Comparison of ENCODE assay signal across 8 cellular contexts in the genomic region with DNA sequence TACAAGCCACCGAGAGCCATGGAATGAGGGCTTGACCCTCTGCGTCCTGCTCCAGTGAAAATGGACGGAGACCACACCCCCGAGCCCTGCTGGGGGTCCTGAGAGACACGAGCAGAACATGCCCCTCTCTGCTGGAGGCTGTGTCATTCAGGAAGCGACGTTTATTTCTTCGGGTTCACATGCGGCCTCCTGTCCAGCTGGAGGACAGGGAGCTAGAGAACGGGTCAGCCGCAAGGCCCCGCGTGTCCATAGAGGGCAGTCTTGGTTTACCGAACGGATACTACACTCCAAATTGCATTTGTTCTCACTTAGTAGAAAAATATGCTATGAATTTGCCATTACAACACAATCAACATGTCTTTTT. TPM values are rescaled to one million over a fixed set of nuclear protein-coding genes. Genes with fewer than 3 reads are reported as not detected.
A peak's percentile ranks its signal among the peaks of the same experiment; 100 is the strongest.
DNase-seq lines count a peak whose midpoint lies in the region; ATAC-seq and TF ChIP-seq lines count a peak whose summit lies in the region.

No MANE protein-coding gene starts in this region.

- ATAC-seq in left ventricle myocardium superior = peak; percentile 81
- no peak for ATAC-seq in stimulated activated memory B cell treated with anti-CD40 and anti-IgM and Interleukin-4, amounts not matched to agents 10 μg/mL and 1 μg/mL and 100 μg/mL, for 72 hours
- ATAC-seq in HG03196 (IDR thresholded peaks at IDR 0.05; ENCODE audit: unreplicated experiment) = no peak

- H3K36me3 Mint-ChIP-seq in stimulated activated memory B cell treated with anti-CD40 and anti-IgM and Interleukin-4, amounts not matched to agents 10 μg/mL and 1 μg/mL and 100 μg/mL, for 72 hours = no peaks in the 10 kb centered on the region

- H3K4me1 ChIP-seq in ACC112 (ENCODE audit: control insufficient read depth, insufficient read depth, low read length, unreplicated experiment) = no peaks in the 10 kb centered on the region
- H3K4me1 ChIP-seq in NT2/D1 (ENCODE audit: insufficient read depth, insufficient read length) = no peaks in the 10 kb centered on the region
- no peaks in the 10 kb centered on the region for H3K4me1 ChIP-seq in ascending aorta

- intact Hi-C loops in ascending aorta (cut with DNase I) = no loop called here
- intact Hi-C loops in left ventricle myocardium superior (cut with micrococcal nuclease) = no loop called here

- peaks cover 20% of the 10 kb centered on the region for H3K27me3 ChIP-seq in ACC112 (ENCODE audit: insufficient read depth, low read length)
- H3K27me3 ChIP-seq in NT2/D1 (ENCODE audit: insufficient read depth, insufficient read length) = no peaks in the 10 kb centered on the region
- H3K27me3 ChIP-seq in ascending aorta = no peaks in the 10 kb centered on the region

- no peak overlapping the region for H3K4me3 ChIP-seq in ACC112 (ENCODE audit: low read depth, low read length)
- H3K4me3 ChIP-seq in GM12865 (ENCODE audit: low read depth, low read length) = no peak overlapping the region
- H3K4me3 ChIP-seq in NT2/D1 (ENCODE audit: insufficient read length, low read depth) = no peak overlapping the region
- no peak overlapping the region for H3K4me3 ChIP-seq in ascending aorta

- TF ChIP-seq CTCF in GM12865 (IDR thresholded peaks at IDR 0.05; ENCODE audit: insufficient read depth, low read depth, low read length, missing control alignments) = peak; percentile 67
- peak in 2 of 3 experiments; percentile 10 to 21 for TF ChIP-seq CTCF in ascending aorta (IDR thresholded peaks at IDR 0.05)

- H3K36me3 ChIP-seq in ACC112 (ENCODE audit: insufficient read depth, low read length) (no peaks in the 10 kb centered on the region), NT2/D1 (ENCODE audit: insufficient read depth, insufficient read length, low read length) (no peaks in the 10 kb centered on the region), ascending aorta (no peaks in the 10 kb centered on the region)

- DNase-seq in GM12865 (ENCODE audit: low read depth) = peak; percentile 60
- peak; percentile 13 for DNase-seq in NT2/D1 (ENCODE audit: low read depth, low spot score)
- DNase-seq in ascending aorta (ENCODE audit: low spot score in 2 of 2) = peak in 1 of 2 donors; percentile 22
- peak; percentile 61 for DNase-seq in left ventricle myocardium superior
- peak; percentile 49 for DNase-seq in stimulated activated CD4-positive, alpha-beta T cell treated with anti-CD3 and anti-CD28 coated beads, Interleukin-15, amount 100 ng/mL, for 24 hours

- H3K79me2 ChIP-seq in ACC112 (ENCODE audit: control insufficient read depth, insufficient read depth, low read length, unreplicated experiment) = no peaks in the 10 kb centered on the region

- peaks cover 71% of the 10 kb centered on the region for H3K27me3 Mint-ChIP-seq in stimulated activated memory B cell treated with anti-CD40 and anti-IgM and Interleukin-4, amounts not matched to agents 10 μg/mL and 1 μg/mL and 100 μg/mL, for 72 hours

- H3K27ac ChIP-seq in ACC112 (ENCODE audit: low read depth, low read length) (no peak overlapping the region), ascending aorta (no peak overlapping the region)

- no peak overlapping the region for H3K4me3 Mint-ChIP-seq in stimulated activated memory B cell treated with anti-CD40 and anti-IgM and Interleukin-4, amounts not matched to agents 10 μg/mL and 1 μg/mL and 100 μg/mL, for 72 hours

- H3K27ac Mint-ChIP-seq in stimulated activated memory B cell treated with anti-CD40 and anti-IgM and Interleukin-4, amounts not matched to agents 10 μg/mL and 1 μg/mL and 100 μg/mL, for 72 hours = no peak overlapping the region

- H3K9me3 Mint-ChIP-seq in stimulated activated memory B cell treated with anti-CD40 and anti-IgM and Interleukin-4, amounts not matched to agents 10 μg/mL and 1 μg/mL and 100 μg/mL, for 72 hours = peaks cover 5% of the 10 kb centered on the region

- H2AFZ ChIP-seq in ACC112 (ENCODE audit: low read length, unreplicated experiment) = peak overlapping the region; percentile 48

- no peaks in the 10 kb centered on the region; the same call in 1 of the 2 replicates for H3K9me3 ChIP-seq in NT2/D1 (ENCODE audit: insufficient read depth, low read length)
- H3K9me3 ChIP-seq in ascending aorta = no peaks in the 10 kb centered on the region

- no peak overlapping the region for H3K9ac ChIP-seq in NT2/D1 (ENCODE audit: insufficient read length, low read depth)

- no peaks in the 10 kb centered on the region for H3K4me1 Mint-ChIP-seq in stimulated activated memory B cell treated with anti-CD40 and anti-IgM and Interleukin-4, amounts not matched to agents 10 μg/mL and 1 μg/mL and 100 μg/mL, for 72 hours

RNA-seq across cellular contexts. Expression of gene MRPL36, which starts 36.1 kb away (rescaled TPM):
- total RNA-seq in ascending aorta (21.4 TPM), left ventricle myocardium superior (66.7 TPM)

RNA-seq across cellular contexts. Expression of gene NDUFS6, which starts 37.7 kb away (rescaled TPM):
- total RNA-seq in ascending aorta (29.8 TPM), left ventricle myocardium superior (128 TPM)
